20 cellular contexts compared by ENCODE assay signal in genomic region chr5:65791721-65792698, GRCh38.
DNase-seq lines count a peak whose midpoint lies in the region; ATAC-seq, FAIRE-seq and TF ChIP-seq lines count a peak whose summit lies in the region.
"Had no signal": no experiment of that assay in that cellular context is flagged by ENCODE, and none has a peak within 500 bp of the region (broad histone marks: within the 10 kb centered on the region; RNA-seq: fewer than 3 reads in every experiment).

No MANE protein-coding gene starts in this region.

- ATAC-seq in gastrocnemius medialis = peak; percentile 42 to 72
- ATAC-seq in mucosa of descending colon = no peak
- ATAC-seq: right lobe of liver had no signal

- H3K4me3 Mint-ChIP-seq in brain = peak overlapping the region in 2 of 5 experiments; percentile 41 to 74
- H3K4me3 Mint-ChIP-seq: CD14-positive monocyte; T-helper 2 cell treated with Interferon-gamma antibody and Interleukin-4, amounts not matched to agents 5 μg/mL and 100 μg/mL, for 36 hours had no signal

- H3K27ac ChIP-seq in gastrocnemius medialis = peak overlapping the region in 3 of 4 donors; percentile 19 to 50 (median 33)
- H3K27ac ChIP-seq: cardiac muscle cell, ovary, right lobe of liver had no signal

- peaks cover 0 to 6% of the 10 kb centered on the region in 2 donors for H3K4me1 ChIP-seq in gastrocnemius medialis
- H3K4me1 ChIP-seq in mucosa of descending colon (ENCODE audit: low read depth) = no peaks in the 10 kb centered on the region
- H3K4me1 ChIP-seq: right lobe of liver had no signal

- no peak for TF ChIP-seq POLR2A in gastrocnemius medialis (IDR thresholded peaks at IDR 0.05)

- H3K36me3 ChIP-seq in gastrocnemius medialis (peaks cover 0 to 35% of the 10 kb centered on the region in 2 donors), mucosa of descending colon (ENCODE audit: low read depth) (no peaks in the 10 kb centered on the region)
- H3K36me3 ChIP-seq: ovary had no signal

- peaks cover 62% of the 10 kb centered on the region for H3K36me3 Mint-ChIP-seq in brain

- intact Hi-C loops in gastrocnemius medialis (cut with DNase I; ENCODE audit: low total_unique reads) (loop anchor here (5.0 kb wide), 1 partner anchor 135 kb away; the partner anchor contains the start of gene ERBIN), mucosa of descending colon (cut with DNase I, micrococcal nuclease) (no loop called here)

- DNase-seq in HTR-8/SVneo (ENCODE audit: insufficient read length, low spot score) (no peak), iris pigment epithelial cell (ENCODE audit: low read depth) (peak; percentile 26), gastrocnemius medialis (no peak), COLO668 (lab: John Stamatoyannopoulos, UW; ENCODE audit: unreplicated experiment) (no peak), GM03348 (ENCODE audit: low spot score) (no peak), mucosa of descending colon (no peak)
- DNase-seq: activated effector memory CD4-positive, alpha-beta T cell treated with Interleukin-2 at 50 U/mL for 16 hours; islet precursor cell; KBM-7; MV-4-11; NCI-H187 treated with DMSO at 0.1 percent for 48 hours; ovary; right lobe of liver had no signal

- H3K4me1 Mint-ChIP-seq in brain = no peaks in the 10 kb centered on the region

- no peaks in the 10 kb centered on the region for H3K27me3 Mint-ChIP-seq in brain

- H3K4me3 ChIP-seq in gastrocnemius medialis = no peak overlapping the region
- H3K4me3 ChIP-seq in mucosa of descending colon = no peak overlapping the region
- H3K4me3 ChIP-seq: cardiac muscle cell, lung, ovary, right lobe of liver had no signal

- peak; percentile 51 for FAIRE-seq in HTR-8/SVneo (lab: Jason Lieb, UNC)
- FAIRE-seq: endothelial cell of umbilical vein, H54 had no signal

- TF ChIP-seq CTCF in brain (conservative IDR thresholded peaks at IDR 0.05) (no peak), gastrocnemius medialis (IDR thresholded peaks at IDR 0.05 in 4 of 5, conservative IDR thresholded peaks at IDR 0.05 in 1 of 5) (no peak), mucosa of descending colon (IDR thresholded peaks at IDR 0.05) (no peak)

- H3K27me3 ChIP-seq in gastrocnemius medialis = no peaks in the 10 kb centered on the region
- H3K27me3 ChIP-seq: cardiac muscle cell, ovary, right lobe of liver had no signal

- peak overlapping the region in 4 of 5 experiments; percentile 21 to 91 (median 60) for H3K27ac Mint-ChIP-seq in brain
- H3K27ac Mint-ChIP-seq: T-helper 2 cell treated with Interferon-gamma antibody and Interleukin-4, amounts not matched to agents 5 μg/mL and 100 μg/mL, for 36 hours had no signal

- in situ Hi-C loops in gastrocnemius medialis (cut with MboI; ENCODE audit: low sequenced_read_pairs in 4 of 4) = no loop called here

- H3K9me3 ChIP-seq in gastrocnemius medialis (no peaks in the 10 kb centered on the region), mucosa of descending colon (no peaks in the 10 kb centered on the region)
- H3K9me3 ChIP-seq: ovary, right lobe of liver had no signal

- H3K9me3 Mint-ChIP-seq in brain = no peaks in the 10 kb centered on the region
